Comparison of ENCODE assay signal across 7 cellular contexts in genomic region chr22:28112548-28113043, GRCh38.
A peak's percentile ranks its signal among the peaks of the same experiment; 100 is the strongest.
DNase-seq lines count a peak whose midpoint lies in the region; ATAC-seq and TF ChIP-seq lines count a peak whose summit lies in the region.

No MANE protein-coding gene starts in this region.

- no peak overlapping the region for H3K27ac ChIP-seq in RWPE2 (ENCODE audit: poor library complexity, severe bottlenecking)

- DNase-seq in HAP-1 (ENCODE audit: low spot score in 2 of 2) (peak; percentile 56 to 67), RWPE2 (ENCODE audit: low spot score) (no peak), foreskin fibroblast (peak; percentile 53 to 76), retina (peak; percentile 82), NCI-H2196 (lab: John Stamatoyannopoulos, UW; ENCODE audit: unreplicated experiment) (no peak), activated T-cell treated with anti-CD3 and anti-CD28 coated beads for 4 hours (no peak)
- DNase-seq in activated CD4-positive, CD25-positive, alpha-beta regulatory T cell (lab: John Stamatoyannopoulos, UW), result no peak

- H3K4me3 ChIP-seq in HAP-1 (no peak overlapping the region), RWPE2 (ENCODE audit: severe bottlenecking) (no peak overlapping the region), foreskin fibroblast (ENCODE audit: low read depth in 1 of 2, low read length in 2 of 2) (no peak overlapping the region)

- no peaks in the 10 kb centered on the region for H3K36me3 ChIP-seq in HAP-1 (replicated peaks)
- H3K36me3 ChIP-seq in RWPE2 (ENCODE audit: low read depth), result no peaks in the 10 kb centered on the region

- H3K27me3 ChIP-seq in HAP-1 (ENCODE audit: low read depth) (no peaks in the 10 kb centered on the region), RWPE2 (ENCODE audit: insufficient read depth, poor library complexity, severe bottlenecking) (no peaks in the 10 kb centered on the region)

- H3K9me3 ChIP-seq in HAP-1 (no peaks in the 10 kb centered on the region), RWPE2 (ENCODE audit: severe bottlenecking) (no peaks in the 10 kb centered on the region)

- in situ Hi-C loops in HAP-1 (cut with MboI; ENCODE audit: low sequenced_read_pairs), result no loop called here

- TF ChIP-seq CTCF in RWPE2 (IDR thresholded peaks at IDR 0.05; ENCODE audit: poor library complexity, severe bottlenecking) (peak; percentile 35), foreskin fibroblast (IDR thresholded peaks at IDR 0.05; ENCODE audit: low read depth, low read length) (peak; percentile 39)

- no peak for ATAC-seq in RWPE2 (ENCODE audit: low read depth)

- H3K4me1 ChIP-seq in HAP-1 (peaks cover 36% of the 10 kb centered on the region), RWPE2 (ENCODE audit: insufficient read depth, poor library complexity, severe bottlenecking) (peaks cover 20% of the 10 kb centered on the region)

Comparison
In these comparisons a context has a peak if more than half of its experiments do, and no peak if none do; other contexts are left out.
1. DNase-seq: peak in HAP-1 (2 of 2), foreskin fibroblast (2 of 2) and retina (single experiment); none in RWPE2 (single experiment), activated CD4-positive, CD25-positive, alpha-beta regulatory T cell (0 of 4), NCI-H2196 (single experiment) and activated T-cell treated with anti-CD3 and anti-CD28 coated beads for 4 hours (single experiment).